Comparison of ENCODE assay signal across 8 cellular contexts in the genomic region with DNA sequence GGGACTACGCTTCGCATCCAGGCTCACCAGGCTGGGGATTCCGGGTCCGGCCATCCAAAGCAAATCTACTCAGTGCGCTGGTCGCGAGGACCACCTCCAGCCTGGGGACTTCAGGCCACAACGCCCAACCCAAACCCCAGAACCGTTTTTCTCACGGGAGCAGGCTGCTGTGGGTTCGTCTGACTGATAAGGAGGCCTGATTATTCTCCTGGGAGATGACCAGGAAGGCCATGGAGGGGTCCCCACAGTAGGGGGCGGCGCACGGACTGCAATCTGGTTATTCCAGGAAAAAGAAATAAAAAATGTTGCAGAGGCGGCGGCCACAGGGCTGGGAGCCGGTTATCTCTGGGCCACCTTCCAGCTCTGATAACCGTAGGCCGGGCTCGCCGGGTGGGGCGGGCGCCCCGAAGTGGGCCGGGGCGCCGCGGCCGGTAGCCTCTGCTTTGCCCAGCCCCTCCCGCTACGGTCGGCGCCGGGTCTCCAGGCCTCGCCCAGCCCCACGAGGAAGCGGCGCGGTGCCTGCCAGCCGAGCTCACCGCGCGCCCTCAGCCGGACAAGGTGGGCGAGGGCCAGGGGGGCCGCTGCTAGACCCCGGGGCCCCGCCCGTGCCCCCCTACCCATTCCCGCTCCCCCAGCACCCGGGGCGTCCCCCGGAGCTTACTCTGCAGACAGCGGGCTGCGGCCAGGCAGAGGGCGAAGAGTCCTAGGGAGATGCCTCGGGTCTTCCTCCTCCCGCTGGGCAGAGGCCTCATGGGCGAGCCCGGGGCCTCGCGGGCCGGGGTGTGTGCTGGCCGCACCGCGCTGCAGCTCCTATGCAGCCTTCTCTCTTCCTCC. TPM values are rescaled to one million over a fixed set of nuclear protein-coding genes. Genes with fewer than 3 reads are reported as not detected.
DNase-seq lines count a peak whose midpoint lies in the region; FAIRE-seq lines count a peak whose summit lies in the region.

No MANE protein-coding gene starts in this region.

- H3K4me3 ChIP-seq in ectodermal cell (ENCODE audit: insufficient read depth, low read depth, low read length) (peak overlapping the region; percentile 32), mesenchymal stem cell (ENCODE audit: insufficient read depth in 1 of 2, low read depth in 1 of 2, low read length in 2 of 2) (peak overlapping the region; percentile 34 to 70), MG63 (no peak overlapping the region), SJCRH30 (no peak overlapping the region)

- no peak overlapping the region for H4K91ac ChIP-seq in mesenchymal stem cell (ENCODE audit: low read length)

- no peaks in the 10 kb centered on the region for H3K9me3 ChIP-seq in ectodermal cell (ENCODE audit: control insufficient read depth, low read length)
- H3K9me3 ChIP-seq in mesenchymal stem cell (ENCODE audit: control insufficient read depth, low read length) = no peaks in the 10 kb centered on the region
- no peaks in the 10 kb centered on the region for H3K9me3 ChIP-seq in MG63
- H3K9me3 ChIP-seq in SJCRH30 (replicated peaks) = no peaks in the 10 kb centered on the region

- no peak overlapping the region for H2BK5ac ChIP-seq in mesenchymal stem cell (ENCODE audit: low read depth, low read length, poor library complexity, severe bottlenecking)

- no peaks in the 10 kb centered on the region for H3K27me3 ChIP-seq in ectodermal cell (ENCODE audit: control insufficient read depth, insufficient read depth, low read length, poor library complexity, severe bottlenecking)
- H3K27me3 ChIP-seq in mesenchymal stem cell (ENCODE audit: control insufficient read depth in 1 of 2, insufficient read depth in 1 of 2, low read length in 2 of 2) = no peaks in the 10 kb centered on the region
- H3K27me3 ChIP-seq in MG63 = no peaks in the 10 kb centered on the region
- no peaks in the 10 kb centered on the region for H3K27me3 ChIP-seq in SJCRH30

- H3K4me1 ChIP-seq in ectodermal cell (ENCODE audit: control insufficient read depth, insufficient read depth, low read length) (no peaks in the 10 kb centered on the region), mesenchymal stem cell (ENCODE audit: control insufficient read depth, insufficient read depth, low read depth, low read length) (peaks cover 6% of the 10 kb centered on the region), SJCRH30 (no peaks in the 10 kb centered on the region)

- DNase-seq in AG08395 (ENCODE audit: low spot score) = peak; percentile 32
- DNase-seq in NCI-H1417 (lab: John Stamatoyannopoulos, UW) = peak in 2 of 3 experiments; percentile 86 to 91
- peak; percentile 7 for DNase-seq in mesenchymal stem cell
- DNase-seq in urothelium cell line (ENCODE audit: low spot score) = no peak
- no peak for DNase-seq in MG63
- DNase-seq in MV-4-11 (lab: John Stamatoyannopoulos, UW) = no peak
- DNase-seq in SJCRH30 = no peak

- no peak overlapping the region for H2AK5ac ChIP-seq in mesenchymal stem cell (ENCODE audit: low read length, severe bottlenecking)

- 49% methylated on average over 66 of the region's 66 CpGs for WGBS in ectodermal cell, 2 experiments
- 36% methylated on average over 62 of the region's 66 CpGs for WGBS in mesenchymal stem cell

- peak overlapping the region; percentile 47 for H4K8ac ChIP-seq in mesenchymal stem cell (ENCODE audit: low read length)

- no peak overlapping the region for H3K14ac ChIP-seq in mesenchymal stem cell (ENCODE audit: low read length in 2 of 2)

- H3K9ac ChIP-seq in mesenchymal stem cell (ENCODE audit: low read length) = peak overlapping the region; percentile 76

- H2BK15ac ChIP-seq in mesenchymal stem cell (ENCODE audit: low read depth, poor library complexity, severe bottlenecking) = no peak overlapping the region

- H3K79me1 ChIP-seq in mesenchymal stem cell (replicated peaks; ENCODE audit: low read length, poor library complexity, severe bottlenecking) = no peaks in the 10 kb centered on the region

- H3K4ac ChIP-seq in mesenchymal stem cell (ENCODE audit: low read depth in 1 of 2, low read length in 2 of 2) = no peak overlapping the region

- no peak overlapping the region for H3K23ac ChIP-seq in mesenchymal stem cell (ENCODE audit: low read length in 2 of 2)

- no peak overlapping the region for H2BK120ac ChIP-seq in mesenchymal stem cell (ENCODE audit: low read depth, low read length)

- H3K36me3 ChIP-seq in ectodermal cell (ENCODE audit: control insufficient read depth, insufficient read depth, low read length) (no peaks in the 10 kb centered on the region), mesenchymal stem cell (ENCODE audit: control insufficient read depth in 1 of 2, insufficient read depth in 2 of 2, low read depth in 1 of 2, low read length in 2 of 2) (no peaks in the 10 kb centered on the region), MG63 (no peaks in the 10 kb centered on the region), SJCRH30 (no peaks in the 10 kb centered on the region)

- no peak overlapping the region for H2AFZ ChIP-seq in mesenchymal stem cell (ENCODE audit: low read depth, low read length)

- H3K18ac ChIP-seq in mesenchymal stem cell (ENCODE audit: low read depth in 1 of 2, low read length in 2 of 2) = peak overlapping the region in 1 of 2 experiments; percentile 37

- no peak for FAIRE-seq in urothelium cell line (lab: Jason Lieb, UNC)

- H3K4me2 ChIP-seq in mesenchymal stem cell (ENCODE audit: low read length, poor library complexity, severe bottlenecking) = peak overlapping the region; percentile 44

- H3K27ac ChIP-seq in ectodermal cell (ENCODE audit: insufficient read depth, low read depth, low read length, poor library complexity, severe bottlenecking) (no peak overlapping the region), mesenchymal stem cell (ENCODE audit: low read length, poor library complexity, severe bottlenecking) (no peak overlapping the region), SJCRH30 (no peak overlapping the region)

- H2BK12ac ChIP-seq in mesenchymal stem cell (ENCODE audit: low read length in 2 of 2) = no peak overlapping the region

RNA-seq across cellular contexts. Expression of a gene that starts 0.5 kb away (rescaled TPM):
- polyA plus RNA-seq in ectodermal cell (2013, experiment 1 of 4) = 0.35 TPM
- 0.28 TPM for polyA plus RNA-seq in ectodermal cell (2013, experiment 2 of 4)
- 0.11 TPM for polyA plus RNA-seq in ectodermal cell (2013, experiment 3 of 4)
- polyA plus RNA-seq in ectodermal cell (2013, experiment 4 of 4) = 0.28 TPM
- 0.03 TPM for polyA plus RNA-seq in mesenchymal stem cell (2013, experiment 1 of 2)
- 0.05 TPM for polyA plus RNA-seq in mesenchymal stem cell (2013, experiment 2 of 2)
- not detected in 2 replicates for total RNA-seq in MG63 (2014; rRNA removed; shearing (Covaris generic); ENCODE audit: low replicate concordance)
- not detected in 2 replicates for total RNA-seq in SJCRH30 (2014; rRNA removed; shearing (Covaris generic))

Comparison
In these comparisons a context has a peak if more than half of its experiments do, and no peak if none do; other contexts are left out.
1. DNase-seq: peak in AG08395 (single experiment), NCI-H1417 (2 of 3) and mesenchymal stem cell (single experiment); none in urothelium cell line (single experiment), MG63 (single experiment), MV-4-11 (single experiment) and SJCRH30 (0 of 2).
2. H3K4me3 ChIP-seq: peak in ectodermal cell (single experiment) and mesenchymal stem cell (2 of 2); none in MG63 (single experiment) and SJCRH30 (single experiment).